ENCODE assay signal across 15 cellular contexts in the genomic region with DNA sequence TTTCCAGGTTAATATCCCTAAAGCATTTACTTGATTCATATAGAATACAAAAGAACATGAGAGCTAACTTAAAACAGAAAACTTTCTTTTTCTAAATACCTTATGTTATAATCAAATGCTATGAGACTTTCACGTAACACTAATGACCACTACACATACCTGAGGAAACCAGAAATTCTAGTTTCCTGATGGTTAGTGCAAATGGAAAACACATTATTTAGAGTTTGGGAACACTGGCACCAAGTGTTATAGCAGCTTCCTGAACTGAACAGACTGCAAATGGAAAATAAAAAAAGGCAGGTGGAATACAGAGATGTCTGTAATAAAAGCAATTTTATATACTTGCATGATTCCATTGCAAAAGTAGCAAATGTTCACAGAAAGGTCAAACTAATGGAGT. TPM values are rescaled to one million over a fixed set of nuclear protein-coding genes. Genes with fewer than 3 reads are reported as not detected.
DNase-seq lines count a peak whose midpoint lies in the region; ATAC-seq and TF ChIP-seq lines count a peak whose summit lies in the region.
"Had no signal": no experiment of that assay in that cellular context is flagged by ENCODE, and none has a peak within 500 bp of the region (broad histone marks: within the 10 kb centered on the region; RNA-seq: fewer than 3 reads in every experiment).

No MANE protein-coding gene starts in this region.

- no peak overlapping the region for H3K27ac ChIP-seq in PC-3 (ENCODE audit: low read length)
- H3K27ac ChIP-seq in left lung, result no peak overlapping the region
- H3K27ac ChIP-seq: BLaER1 treated with 17β-estradiol and CSF1 and Interleukin-3, amounts not matched to agents 10 nM and 100 nM; GM23248 had no signal

- no peaks in the 10 kb centered on the region for H3K4me1 Mint-ChIP-seq in type B pancreatic cell (ENCODE audit: unreplicated experiment)
- H3K4me1 Mint-ChIP-seq: B cell had no signal

- no peak overlapping the region for H2AFZ ChIP-seq in Loucy (ENCODE audit: low read length)
- no peak overlapping the region for H2AFZ ChIP-seq in PC-3 (ENCODE audit: low read length)
- H2AFZ ChIP-seq: GM23248 had no signal

- H3K27me3 ChIP-seq in Loucy (ENCODE audit: insufficient read depth, low read length, poor library complexity, severe bottlenecking), result no peaks in the 10 kb centered on the region
- no peaks in the 10 kb centered on the region for H3K27me3 ChIP-seq in PC-3 (ENCODE audit: low read length)
- no peaks in the 10 kb centered on the region for H3K27me3 ChIP-seq in left lung
- H3K27me3 ChIP-seq: BLaER1 treated with 17β-estradiol and CSF1 and Interleukin-3, amounts not matched to agents 10 nM and 100 nM had no signal

- H4K20me1 ChIP-seq in Loucy (ENCODE audit: insufficient read depth, low read length, poor library complexity, severe bottlenecking) (peaks cover 41% of the 10 kb centered on the region), PC-3 (ENCODE audit: low read length) (0 out of 2 replicates have a peak, but pooled peaks cover 3% of the 10 kb centered on the region)

- POLR2A ChIA-PET in PC-3 (lab: Charles Lee; ENCODE audit: unreplicated experiment), result no interaction called here

- H3K27ac Mint-ChIP-seq in type B pancreatic cell, result peak overlapping the region; percentile 55
- H3K27ac Mint-ChIP-seq: B cell; CD8-positive, alpha-beta T cell had no signal

- ATAC-seq in PC-3 (no peak), left lung (peak; percentile 64), GM19395 (IDR thresholded peaks at IDR 0.05; ENCODE audit: unreplicated experiment) (no peak)
- ATAC-seq: CD8-positive, alpha-beta T cell; HepG2 had no signal

- H3K9me3 ChIP-seq in Loucy (ENCODE audit: insufficient read depth, low read depth, low read length), result no peaks in the 10 kb centered on the region
- no peaks in the 10 kb centered on the region for H3K9me3 ChIP-seq in PC-3 (ENCODE audit: low read length)
- H3K9me3 ChIP-seq in left lung, result no peaks in the 10 kb centered on the region
- H3K9me3 ChIP-seq: BLaER1 treated with 17β-estradiol and CSF1 and Interleukin-3, amounts not matched to agents 10 nM and 100 nM; HAP-1 had no signal

- H3K36me3 ChIP-seq in Loucy (ENCODE audit: insufficient read depth, low read length) (peaks cover 86% of the 10 kb centered on the region), PC-3 (ENCODE audit: low read depth, low read length) (peaks cover 74% of the 10 kb centered on the region), left lung (peaks cover 0 to 78% of the 10 kb centered on the region in 2 donors)

- H3K4me3 ChIP-seq in Loucy (ENCODE audit: low read length, poor library complexity, severe bottlenecking) (no peak overlapping the region), PC-3 (ENCODE audit: low read length) (no peak overlapping the region), left lung (no peak overlapping the region)
- H3K4me3 ChIP-seq: BLaER1 treated with 17β-estradiol and CSF1 and Interleukin-3, amounts not matched to agents 10 nM and 100 nM; GM23248; HAP-1 had no signal

- intact Hi-C loops in PC-3 (cut with micrococcal nuclease) (no loop called here), left lung (cut with DNase I) (no loop called here)

- H3K9ac ChIP-seq in Loucy (ENCODE audit: low read depth, low read length, poor library complexity, severe bottlenecking) (no peak overlapping the region), PC-3 (ENCODE audit: low read length) (no peak overlapping the region)
- H3K9ac ChIP-seq: BLaER1 treated with 17β-estradiol and CSF1 and Interleukin-3, amounts not matched to agents 10 nM and 100 nM; GM23248 had no signal

- H3K79me2 ChIP-seq in Loucy (ENCODE audit: insufficient read depth, low read length), result peaks cover 43% of the 10 kb centered on the region
- H3K79me2 ChIP-seq in PC-3 (ENCODE audit: low read length), result peaks cover 16% of the 10 kb centered on the region

- H3K4me3 Mint-ChIP-seq in type B pancreatic cell, result peak overlapping the region; percentile 43
- H3K4me3 Mint-ChIP-seq: B cell; CD8-positive, alpha-beta T cell had no signal

- no peaks in the 10 kb centered on the region for H3K27me3 Mint-ChIP-seq in type B pancreatic cell
- H3K27me3 Mint-ChIP-seq: B cell had no signal

- no peaks in the 10 kb centered on the region for H3K9me3 Mint-ChIP-seq in type B pancreatic cell
- H3K9me3 Mint-ChIP-seq: CD8-positive, alpha-beta T cell had no signal

- TF ChIP-seq CTCF in Loucy (conservative IDR thresholded peaks at IDR 0.05; ENCODE audit: low read length) (no peak), PC-3 (conservative IDR thresholded peaks at IDR 0.05; ENCODE audit: low read depth, low read length) (no peak), left lung (IDR thresholded peaks at IDR 0.05) (no peak), type B pancreatic cell (conservative IDR thresholded peaks at IDR 0.05) (no peak)

- H3K4me1 ChIP-seq in Loucy (ENCODE audit: insufficient read depth, low read length, poor library complexity, severe bottlenecking) (peaks cover 16% of the 10 kb centered on the region), PC-3 (ENCODE audit: insufficient read depth, low read length) (peaks cover 7% of the 10 kb centered on the region), left lung (no peaks in the 10 kb centered on the region)
- H3K4me1 ChIP-seq: BLaER1 treated with 17β-estradiol and CSF1 and Interleukin-3, amounts not matched to agents 10 nM and 100 nM had no signal

- H3K4me2 ChIP-seq in Loucy (ENCODE audit: low read depth, low read length, poor library complexity, severe bottlenecking) (peak overlapping the region; percentile 4), PC-3 (ENCODE audit: low read length) (no peak overlapping the region)
- H3K4me2 ChIP-seq: BLaER1 treated with 17β-estradiol and CSF1 and Interleukin-3, amounts not matched to agents 10 nM and 100 nM had no signal

- DNase-seq in PC-3, result peak; percentile 27
- DNase-seq in left lung, result no peak
- no peak for DNase-seq in type B pancreatic cell (ENCODE audit: extremely low spot score, unreplicated experiment)
- no peak for DNase-seq in SW480 (ENCODE audit: low spot score)
- DNase-seq: Calu3; CD8-positive, alpha-beta T cell; DMS79; GDM1; GM23248 had no signal

- H3K9me2 ChIP-seq in Loucy (replicated peaks; ENCODE audit: low read depth, low read length) (no peaks in the 10 kb centered on the region), PC-3 (replicated peaks; ENCODE audit: low read length) (no peaks in the 10 kb centered on the region)

- H3F3A ChIP-seq in Loucy (ENCODE audit: low read depth) (no peaks in the 10 kb centered on the region), PC-3 (ENCODE audit: low read length, unreplicated experiment) (no peaks in the 10 kb centered on the region)

- no TSS peak for BruUV-seq in PC-3 (replicated peaks; lab: Mats Ljungman, UMichigan)

- CTCF ChIA-PET in PC-3 (lab: Charles Lee), result no interaction called here

- H3K36me3 Mint-ChIP-seq in type B pancreatic cell, result peaks cover 54% of the 10 kb centered on the region

RNA-seq across cellular contexts. Expression of a gene that starts 15.5 kb away (rescaled TPM):
- total RNA-seq in PC-3 (2014; rRNA removed) (41.7 and 45.1 TPM in 2 replicates), left lung (10 to 100 TPM; 22.9 to 27.6 TPM), type B pancreatic cell (ENCODE audit: low replicate concordance) (52.0 and 80.2 TPM in 2 replicates)

RNA-seq across cellular contexts. Expression of a gene that starts 28.3 kb away (rescaled TPM):
- total RNA-seq in PC-3 (2014; rRNA removed) (7.0 and 16.2 TPM in 2 replicates), left lung (10 to 100 TPM; 17.5 to 26.5 TPM), type B pancreatic cell (ENCODE audit: low replicate concordance) (11.1 and 12.0 TPM in 2 replicates)
